Comparison of ENCODE assay signal across 22 cellular contexts in genomic region chr7:157849726-157850125, GRCh38.
"Had no signal": no experiment of that assay in that cellular context is flagged by ENCODE, and none has a peak within 500 bp of the region (broad histone marks: within the 10 kb centered on the region; RNA-seq: fewer than 3 reads in every experiment).

No MANE protein-coding gene starts in this region.

- H3K4me1 ChIP-seq: SJSA1 had no signal

- DNase-seq: Kasumi-1, MM.1S, NCI-H1092 treated with DMSO at 0.1 percent for 48 hours, NCI-H1436, NCI-H187, NCI-H2029, NCI-H2081 treated with DMSO at 0.1 percent for 48 hours, NCI-H2171, NCI-H226, NCI-H446, NCI-H510A, NCI-H524 treated with DMSO at 0.1 percent for 48 hours, NCI-H69, NCI-H774, RPMI8226, SIG-M5 had no signal

- H3K4me3 ChIP-seq: K562, SJSA1, SK-N-MC had no signal

- H3K27ac ChIP-seq: HL-60, KMS-11, SJSA1, SK-N-MC had no signal

- H3K4me3 Mint-ChIP-seq: IgD-negative memory B cell had no signal

- H3K27me3 ChIP-seq: SJSA1 had no signal

- H3K27ac Mint-ChIP-seq: IgD-negative memory B cell had no signal

- H3K36me3 ChIP-seq: SJSA1 had no signal

- ATAC-seq: K562 had no signal

- H3K36me3 Mint-ChIP-seq: IgD-negative memory B cell had no signal
